ENCODE assay signal across 28 cellular contexts in the genomic region with DNA sequence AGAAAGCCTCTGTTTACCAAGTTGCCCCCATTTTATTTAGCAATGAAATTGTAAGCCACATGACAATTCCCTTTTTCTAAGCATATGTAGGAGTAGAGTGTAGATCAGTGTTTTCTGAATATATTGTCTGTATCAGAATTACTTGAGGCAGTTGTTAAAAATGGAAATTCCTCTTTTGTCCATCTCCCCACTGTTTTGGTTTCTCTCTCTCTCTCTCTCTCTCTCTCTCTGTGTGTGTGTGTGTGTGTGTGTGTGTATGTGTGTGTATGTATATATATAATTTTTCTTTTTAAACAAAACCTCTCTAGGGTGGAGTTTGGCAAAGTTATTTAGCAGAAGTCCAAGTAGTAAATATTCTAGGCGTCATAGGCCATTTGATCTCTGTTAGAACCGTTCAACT.
"Had no signal": no experiment of that assay in that cellular context is flagged by ENCODE, and none has a peak within 500 bp of the region (broad histone marks: within the 10 kb centered on the region; RNA-seq: fewer than 3 reads in every experiment).

No MANE protein-coding gene starts in this region.

- H3K9me3 Mint-ChIP-seq: immature natural killer cell, natural killer cell had no signal

- DNase-seq: activated CD4-positive, alpha-beta T cell treated with anti-CD3 and anti-CD28 coated beads for 48 hours; activated CD4-positive, alpha-beta T cell treated with anti-CD3 and anti-CD28 coated beads, Interleukin-2, amount 50 U/mL, for 48 hours; activated CD8-positive, alpha-beta memory T cell treated with anti-CD3 and anti-CD28 coated beads for 24 hours; activated gamma-delta T cell treated with Interleukin-2 at 50 U/mL for 16 hours; activated naive CD4-positive, alpha-beta T cell treated with anti-CD3 and anti-CD28 coated beads, Interleukin-2, amount 50 U/mL, for 16 hours; amniotic stem cell; caudate nucleus; head of caudate nucleus; hippocampal formation; immature natural killer cell; kidney; left colon; mammary epithelial cell; midbrain; natural killer cell; occipital lobe; stimulated activated CD4-positive, alpha-beta T cell treated with anti-CD3 and anti-CD28 coated beads, Interleukin-2, amount 100 ng/mL, for 24 hours; stimulated activated naive CD4-positive, alpha-beta T cell; T-helper 9 cell; WERI-Rb-1 had no signal

- H3K27ac ChIP-seq: neural progenitor cell, parathyroid adenoma, right atrium auricular region, tibial nerve, WERI-Rb-1 had no signal

- ATAC-seq: activated CD4-positive, CD25-positive, alpha-beta regulatory T cell treated with anti-CD3 and anti-CD28 coated beads, Interleukin-2, amount 50 U/mL, for 24 hours; left colon; natural killer cell had no signal

- H3K27ac Mint-ChIP-seq: immature natural killer cell, natural killer cell, neural progenitor cell had no signal

- H3K36me3 ChIP-seq: right atrium auricular region, tibial nerve, WERI-Rb-1 had no signal

- H3K27me3 ChIP-seq: neural progenitor cell, right atrium auricular region, tibial nerve had no signal

- H3K36me3 Mint-ChIP-seq: immature natural killer cell, natural killer cell had no signal

- H2AFZ ChIP-seq: neural progenitor cell, parathyroid adenoma had no signal

- FAIRE-seq: astrocyte, endothelial cell of umbilical vein, kidney had no signal

- H3K4me3 ChIP-seq: neural progenitor cell, right atrium auricular region, smooth muscle cell, tibial nerve had no signal

- H3K4me3 Mint-ChIP-seq: immature natural killer cell, natural killer cell, neural progenitor cell had no signal

- H3K9ac ChIP-seq: neural progenitor cell, parathyroid adenoma had no signal

- H3K9me3 ChIP-seq: right atrium auricular region, tibial nerve had no signal

- H3K4me2 ChIP-seq: neural progenitor cell, smooth muscle cell had no signal
